14 cellular contexts compared by ENCODE assay signal in the genomic region with DNA sequence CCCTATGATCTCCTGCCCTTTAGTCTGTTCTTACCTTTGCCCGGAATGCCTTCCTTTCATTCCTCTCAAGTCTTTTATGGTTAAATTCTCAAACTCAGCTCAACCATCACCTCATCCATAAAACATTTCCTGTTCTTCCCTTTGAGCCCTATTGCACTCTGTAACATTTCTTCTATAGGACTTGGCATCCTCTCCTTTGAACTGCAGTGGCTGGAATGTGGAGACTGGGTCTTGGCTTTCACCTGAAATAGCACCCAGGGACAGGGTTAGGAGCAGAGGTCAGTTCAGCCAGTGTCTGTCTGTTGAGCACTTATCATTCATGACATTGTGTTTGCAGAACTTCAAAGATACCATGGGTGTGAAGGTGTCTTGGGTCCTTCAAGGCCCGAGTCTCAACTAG. TPM values are rescaled to one million over a fixed set of nuclear protein-coding genes. Genes with fewer than 3 reads are reported as not detected.
DNase-seq lines count a peak whose midpoint lies in the region; ATAC-seq, FAIRE-seq and TF ChIP-seq lines count a peak whose summit lies in the region.
"Had no signal": no experiment of that assay in that cellular context is flagged by ENCODE, and none has a peak within 500 bp of the region (broad histone marks: within the 10 kb centered on the region; RNA-seq: fewer than 3 reads in every experiment).

No MANE protein-coding gene starts in this region.

- no peak overlapping the region for H3K23ac ChIP-seq in H1 (ENCODE audit: insufficient read length)

- ATAC-seq in HepG2 = peak; percentile 68
- ATAC-seq in right lobe of liver = no peak
- ATAC-seq in PC-3 = peak; percentile 4

- TF ChIP-seq POLR2A in HepG2 (IDR thresholded peaks at IDR 0.05; ENCODE audit: insufficient read depth in 1 of 2, low read depth in 2 of 2, low read length in 2 of 2) = no peak
- TF ChIP-seq POLR2A in right lobe of liver (IDR thresholded peaks at IDR 0.05) = no peak
- no peak for TF ChIP-seq POLR2A in H1 (IDR thresholded peaks at IDR 0.05; ENCODE audit: control extremely low read depth in 1 of 2, low read depth in 2 of 2, low read length in 2 of 2)
- no peak for TF ChIP-seq POLR2A in spleen (IDR thresholded peaks at IDR 0.05)

- peaks cover 8% of the 10 kb centered on the region for H3K79me2 ChIP-seq in HepG2 (ENCODE audit: insufficient read depth, low read length)
- peaks cover 87% of the 10 kb centered on the region for H3K79me2 ChIP-seq in PC-3 (ENCODE audit: low read length)
- H3K79me2 ChIP-seq in H1 (ENCODE audit: control insufficient read depth in 1 of 2, insufficient read depth in 2 of 2, low read length in 2 of 2) = peaks cover 39 to 98% of the 10 kb centered on the region in 2 experiments

- no peak overlapping the region for H4K8ac ChIP-seq in H1 (ENCODE audit: extremely low read depth, insufficient read depth, low read length)

- no peak overlapping the region for H2BK20ac ChIP-seq in H1 (ENCODE audit: low read length)

- no peaks in the 10 kb centered on the region for H3K9me2 ChIP-seq in PC-3 (replicated peaks; ENCODE audit: low read length)

- H4K5ac ChIP-seq in H1 (ENCODE audit: insufficient read length, low read depth, low read length) = no peak overlapping the region

- CTCF ChIA-PET in HepG2 (lab: Yijun Ruan, JAX; ENCODE audit: low intra/inter-chr PET ratio, low total read pairs) (no interaction called here), PC-3 (lab: Charles Lee) (interaction anchor here (1.0 kb wide), 1 partner anchor 23 kb away, joined by 4 read pairs; no protein-coding TSS in a partner anchor), H1 (lab: Charles Lee; ENCODE audit: partially characterized antibody) (interaction anchor here (0.8 to 1.4 kb wide), 4 partner anchors 29 to 266 kb away, joined by 3 to 7 read pairs (median 4); no protein-coding TSS in a partner anchor), GM10248 (lab: Yijun Ruan, JAX) (interaction anchor here (1.0 to 3.3 kb wide), 4 partner anchors 7 to 39 kb away, joined by 3 to 17 read pairs (median 6); no protein-coding TSS in a partner anchor)

- in situ Hi-C loops in HepG2 (cut with HindIII; ENCODE audit: extremely low pct_ligation_motif_present, low pct_unique_long_range_greater_than_20kb) = no loop called here

- peak; percentile 48 for FAIRE-seq in HepG2 (lab: Jason Lieb, UNC)
- FAIRE-seq in H1 (lab: Jason Lieb, UNC) = no peak
- no peak for FAIRE-seq in urothelium cell line (lab: Jason Lieb, UNC)

- no peak overlapping the region for H3K4me3 ChIP-seq in HepG2 (replicated peaks in 1 of 3; ENCODE audit: insufficient read depth in 1 of 3, low read depth in 2 of 3, low read length in 3 of 3)
- no peak overlapping the region for H3K4me3 ChIP-seq in right lobe of liver
- no peak overlapping the region for H3K4me3 ChIP-seq in PC-3 (ENCODE audit: low read length)
- no peak overlapping the region for H3K4me3 ChIP-seq in H1 (ENCODE audit: extremely low read depth in 1 of 4, insufficient read depth in 2 of 4, low read depth in 3 of 4, low read length in 4 of 4)
- no peak overlapping the region for H3K4me3 ChIP-seq in spleen
- H3K4me3 ChIP-seq: HAP-1 had no signal

- H2AK5ac ChIP-seq in H1 (ENCODE audit: low read depth, low read length) = no peak overlapping the region

- no peak overlapping the region for H2BK5ac ChIP-seq in H1 (ENCODE audit: low read depth, low read length)

- no peak overlapping the region for H3K56ac ChIP-seq in H1 (replicated peaks; ENCODE audit: insufficient read length, low read depth, low read length)

- POLR2A ChIA-PET in HepG2 (lab: Yijun Ruan, JAX) = interaction anchor here (2.2 kb wide), 1 partner anchor 29 kb away, joined by 5 read pairs; no protein-coding TSS in a partner anchor
- POLR2A ChIA-PET in PC-3 (lab: Charles Lee; ENCODE audit: unreplicated experiment) = no interaction called here
- POLR2A ChIA-PET in H1 (lab: Charles Lee; ENCODE audit: partially characterized antibody) = interaction anchor here (0.8 to 6.1 kb wide), 8 partner anchors 21 to 89 kb away, joined by 3 to 56 read pairs (median 8); no protein-coding TSS in a partner anchor
- POLR2A ChIA-PET in GM10248 (lab: Yijun Ruan, JAX) = interaction anchor here (1.1 kb wide), 1 partner anchor 17 kb away, joined by 6 read pairs; no protein-coding TSS in a partner anchor

- no peak for TF ChIP-seq RAD21 in HepG2 (CRISPR knock-in tag; IDR thresholded peaks at IDR 0.05)
- TF ChIP-seq RAD21 in H1 (IDR thresholded peaks at IDR 0.05 in 1 of 2, conservative IDR thresholded peaks at IDR 0.05 in 1 of 2; ENCODE audit: low read depth in 2 of 2, low read length in 2 of 2) = no peak

- H4K20me1 ChIP-seq in HepG2 (ENCODE audit: insufficient read depth, low read length) (no peaks in the 10 kb centered on the region), PC-3 (ENCODE audit: low read length) (no peaks in the 10 kb centered on the region), H1 (replicated peaks in 1 of 2; ENCODE audit: control insufficient read depth in 1 of 2, insufficient read depth in 2 of 2, low read length in 2 of 2) (peaks cover 14 to 35% of the 10 kb centered on the region in 2 experiments)

- H3K27ac ChIP-seq in HepG2 (ENCODE audit: extremely low read length, insufficient read depth, low read length) (peak overlapping the region; percentile 11), right lobe of liver (no peak overlapping the region), PC-3 (ENCODE audit: low read length) (peak overlapping the region; percentile 96), H1 (ENCODE audit: low read depth, low read length) (no peak overlapping the region), spleen (peak overlapping the region in 1 of 8 donors; percentile 13)

- no peaks in the 10 kb centered on the region for H3K27me3 ChIP-seq in HepG2 (ENCODE audit: control insufficient read depth in 1 of 2, insufficient read depth in 2 of 2, low read length in 2 of 2)
- H3K27me3 ChIP-seq in right lobe of liver = no peaks in the 10 kb centered on the region
- H3K27me3 ChIP-seq in PC-3 (ENCODE audit: low read length) = no peaks in the 10 kb centered on the region
- H3K27me3 ChIP-seq in H1 (replicated peaks in 1 of 4; ENCODE audit: control insufficient read depth in 3 of 4, extremely low read depth in 1 of 4, insufficient read depth in 3 of 4, low read length in 3 of 4) = peaks cover 0 to 7% (median 0%) of the 10 kb centered on the region in 4 experiments; a peak in 2 of 7 replicates
- no peaks in the 10 kb centered on the region for H3K27me3 ChIP-seq in spleen (replicated peaks in 1 of 7)

- H3K18ac ChIP-seq in H1 (ENCODE audit: extremely low read depth, low read length) = no peak overlapping the region

- H3K79me1 ChIP-seq in H1 (ENCODE audit: low read depth, low read length) = peaks cover 18% of the 10 kb centered on the region

- H3K36me3 ChIP-seq in HepG2 (replicated peaks in 1 of 2; ENCODE audit: control insufficient read depth in 1 of 2, insufficient read depth in 2 of 2, low read length in 2 of 2) = no peaks in the 10 kb centered on the region
- no peaks in the 10 kb centered on the region for H3K36me3 ChIP-seq in right lobe of liver
- H3K36me3 ChIP-seq in PC-3 (ENCODE audit: low read depth, low read length) = no peaks in the 10 kb centered on the region
- no peaks in the 10 kb centered on the region for H3K36me3 ChIP-seq in H1 (ENCODE audit: control insufficient read depth in 2 of 4, insufficient read depth in 4 of 4, low read length in 3 of 4)
- H3K36me3 ChIP-seq in spleen = no peaks in the 10 kb centered on the region
- H3K36me3 ChIP-seq: HAP-1 had no signal

- no peak overlapping the region for H3K4ac ChIP-seq in H1 (replicated peaks; ENCODE audit: insufficient read length, low read depth, low read length)

- TF ChIP-seq CTCF in HepG2 (CRISPR knock-in tag; IDR thresholded peaks at IDR 0.05) = no peak
- TF ChIP-seq CTCF in right lobe of liver (IDR thresholded peaks at IDR 0.05) = no peak
- TF ChIP-seq CTCF in PC-3 (conservative IDR thresholded peaks at IDR 0.05; ENCODE audit: low read depth, low read length) = no peak
- no peak for TF ChIP-seq CTCF in H1 (IDR thresholded peaks at IDR 0.05; ENCODE audit: control extremely low read depth in 1 of 3, insufficient read depth in 1 of 3, low read depth in 1 of 3, low read length in 3 of 3)
- no peak for TF ChIP-seq CTCF in spleen (IDR thresholded peaks at IDR 0.05 in 8 of 11, conservative IDR thresholded peaks at IDR 0.05 in 3 of 11)
- TF ChIP-seq CTCF in GM10248 (IDR thresholded peaks at IDR 0.05; ENCODE audit: control extremely low read depth, extremely low read depth, low read depth, missing control alignments) = no peak

- intact Hi-C loops in HepG2 (cut with micrococcal nuclease; ENCODE audit: unreplicated experiment) = loop anchor here (5.0 to 10.0 kb wide), 2 partner anchors 64 to 207 kb away; no protein-coding TSS in a partner anchor
- intact Hi-C loops in right lobe of liver (cut with DNase I) = no loop called here
- intact Hi-C loops in PC-3 (cut with micrococcal nuclease) = loop anchor here (5.0 kb wide), 2 partner anchors 67 to 1008 kb away; partner anchors contain the start of gene HOXA9
- intact Hi-C loops in spleen (cut with DNase I; ENCODE audit: low total_unique reads) = no loop called here

- H3K23me2 ChIP-seq in H1 (ENCODE audit: low read depth, low read length) = peaks cover under 1% of the 10 kb centered on the region; the same call in 1 of the 2 replicates

- H3K4me2 ChIP-seq in HepG2 (ENCODE audit: low read depth, low read length) (peak overlapping the region; percentile 21; the same call in 1 of the 2 replicates), PC-3 (ENCODE audit: low read length) (peak overlapping the region; percentile 96), H1 (ENCODE audit: insufficient read depth in 1 of 2, low read depth in 2 of 2, low read length in 2 of 2) (peak overlapping the region in 1 of 2 experiments; percentile 56; a peak in 1 of 4 replicates)

- H2AFZ ChIP-seq in HepG2 (ENCODE audit: low read length) (no peak overlapping the region), PC-3 (ENCODE audit: low read length) (no peak overlapping the region), H1 (ENCODE audit: low read length) (no peak overlapping the region)

- H3K4me1 ChIP-seq in HepG2 (ENCODE audit: insufficient read depth, low read length) = peaks cover 57% of the 10 kb centered on the region
- H3K4me1 ChIP-seq in right lobe of liver = no peaks in the 10 kb centered on the region
- H3K4me1 ChIP-seq in PC-3 (ENCODE audit: insufficient read depth, low read length) = peaks cover 66% of the 10 kb centered on the region
- H3K4me1 ChIP-seq in H1 (replicated peaks in 1 of 4; ENCODE audit: control insufficient read depth in 3 of 4, insufficient read depth in 4 of 4, low read length in 3 of 4) = peaks cover 19 to 37% (median 29%) of the 10 kb centered on the region in 4 experiments
- H3K4me1 ChIP-seq in spleen = peaks cover 16 to 44% (median 39%) of the 10 kb centered on the region in 6 donors

- H3K9me3 ChIP-seq in HepG2 (ENCODE audit: low read length) (no peaks in the 10 kb centered on the region), right lobe of liver (no peaks in the 10 kb centered on the region), PC-3 (ENCODE audit: low read length) (no peaks in the 10 kb centered on the region), H1 (ENCODE audit: insufficient read depth in 2 of 2, low read depth in 1 of 2, low read length in 1 of 2) (no peaks in the 10 kb centered on the region), spleen (peaks cover 0 to 4% (median 0%) of the 10 kb centered on the region in 8 donors)

- H2BK12ac ChIP-seq in H1 (ENCODE audit: low read depth, low read length) = peak overlapping the region; percentile 60; the same call in 1 of the 2 replicates

- peaks cover 5% of the 10 kb centered on the region for H3F3A ChIP-seq in PC-3 (ENCODE audit: low read length, unreplicated experiment)

- H2BK120ac ChIP-seq in H1 (replicated peaks; ENCODE audit: low read depth, low read length) = no peak overlapping the region

- TF ChIP-seq EP300 in HepG2 (IDR thresholded peaks at IDR 0.05; ENCODE audit: low read depth in 2 of 2, low read length in 2 of 2) (no peak; a peak in 1 of 4 replicates), HepG2 (CRISPR knock-in tag; IDR thresholded peaks at IDR 0.05; ENCODE audit: borderline replicate concordance) (no peak), H1 (IDR thresholded peaks at IDR 0.05; ENCODE audit: borderline replicate concordance in 1 of 2, low read depth in 2 of 2, low read length in 2 of 2) (no peak)

- no peak overlapping the region for H2BK15ac ChIP-seq in H1 (ENCODE audit: low read length)

- H4K91ac ChIP-seq in H1 (replicated peaks; ENCODE audit: insufficient read length, low read length) = no peak overlapping the region

- H3K14ac ChIP-seq in H1 (ENCODE audit: insufficient read length) = no peak overlapping the region

- H3K9ac ChIP-seq in HepG2 (ENCODE audit: insufficient read depth, low read depth, low read length) = no peak overlapping the region
- no peak overlapping the region for H3K9ac ChIP-seq in PC-3 (ENCODE audit: low read length)
- no peak overlapping the region for H3K9ac ChIP-seq in H1 (replicated peaks in 1 of 4; ENCODE audit: extremely low read depth in 1 of 4, low read depth in 3 of 4, low read length in 3 of 4)

- no TSS peak for BruUV-seq in HepG2 (replicated peaks; lab: Mats Ljungman, UMichigan)
- BruUV-seq in PC-3 (replicated peaks; lab: Mats Ljungman, UMichigan) = no TSS peak

- 9% methylated on average over 2 of the region's 2 CpGs for WGBS in HepG2 (ENCODE audit: low lambda C conversion rate)
- 60% methylated on average over 2 of the region's 2 CpGs for WGBS in right lobe of liver (ENCODE audit: insufficient coverage, low coverage, low lambda C conversion rate, missing lambda C conversion rate)
- 86% methylated on average over 2 of the region's 2 CpGs; no CpG with 5 or more reads in 1 of the 2 experiments for WGBS in H1 (ENCODE audit: extremely low coverage in 1 of 2, insufficient coverage in 1 of 2, insufficient read length in 1 of 2, insufficient replicate concordance in 2 of 2, low coverage in 1 of 2, low lambda C conversion rate in 2 of 2, missing lambda C conversion rate in 1 of 2), 2 experiments
- 73 to 97% (median 83%) methylated on average over 2 of the region's 2 CpGs for WGBS in spleen, 5 donors

- DNase-seq in HepG2 (ENCODE audit: low spot score) (peak; percentile 70), right lobe of liver (no peak), PC-3 (peak; percentile 60), H1 (ENCODE audit: low read depth in 1 of 2, low spot score in 2 of 2) (no peak), urothelium cell line (ENCODE audit: low spot score) (peak; percentile 32), COLO668 (lab: John Stamatoyannopoulos, UW; ENCODE audit: unreplicated experiment) (no peak), spleen (no peak), GM10248 (ENCODE audit: extremely low spot score) (no peak)
- DNase-seq: activated CD4-positive, alpha-beta T cell treated with anti-CD3 and anti-CD28 coated beads, Interleukin-2, amount 10 ng/mL, durations not matched to agents 7 days and 5 days; activated naive CD4-positive, alpha-beta T cell; NCI-H2171 treated with DMSO at 0.1 percent for 48 hours; stimulated activated CD4-positive, alpha-beta T cell treated with anti-CD3 and anti-CD28 coated beads, Interleukin-1b, Interleukin-23, amount 100 ng/mL, for 48 hours; SW 1271 had no signal

RNA-seq across cellular contexts. Expression of gene NFE2L3, which starts 7.2 kb away (rescaled TPM):
- 8.8 and 19.4 TPM in 2 replicates for total RNA-seq in HepG2 (2016; rRNA removed; fragmentation: Illumina TruSeq; extraction: Trizol)
- 0.53 and 1.2 TPM in 2 replicates for total RNA-seq in HepG2 (2016; cell fraction: cytosol; rRNA removed; fragmentation: Illumina TruSeq; extraction: Trizol; ENCODE audit: low read depth)
- total RNA-seq in HepG2 (2016; cell fraction: insoluble cytoplasmic fraction; rRNA removed; fragmentation: Illumina TruSeq; extraction: Trizol) = 9.2 and 13.8 TPM in 2 replicates
- 2.0 and 3.5 TPM in 2 replicates for total RNA-seq in HepG2 (2016; cell fraction: membrane; rRNA removed; fragmentation: Illumina TruSeq; extraction: Trizol)
- 13.7 and 26.6 TPM in 2 replicates for total RNA-seq in HepG2 (2016; cell fraction: nucleus; rRNA removed; fragmentation: Illumina TruSeq; extraction: Trizol)
- 8.9 and 11.4 TPM in 2 replicates for polyA plus RNA-seq in HepG2 (2011; rRNA removed)
- 4.1 and 7.8 TPM in 2 replicates for polyA plus RNA-seq in HepG2 (2011; cell fraction: cytosol; rRNA removed)
- polyA plus RNA-seq in HepG2 (2011; cell fraction: nucleus; rRNA removed) = 1.6 and 2.1 TPM in 2 replicates
- polyA plus RNA-seq in HepG2 (2012) = 10.7 and 12.2 TPM in 2 replicates
- polyA plus RNA-seq in HepG2 (2016; cell fraction: cytosol; fragmentation: Illumina TruSeq; extraction: Trizol; ENCODE audit: low read depth) = 0.64 and 0.67 TPM in 2 replicates
- polyA plus RNA-seq in HepG2 (2016; cell fraction: insoluble cytoplasmic fraction; fragmentation: Illumina TruSeq; extraction: Trizol; ENCODE audit: low read depth) = 8.0 and 8.2 TPM in 2 replicates
- polyA plus RNA-seq in HepG2 (2016; cell fraction: membrane; fragmentation: Illumina TruSeq; extraction: Trizol; ENCODE audit: low read depth) = 1.1 and 1.3 TPM in 2 replicates
- 19.6 and 24.6 TPM in 2 replicates for polyA plus RNA-seq in HepG2 (2016; cell fraction: nucleus; fragmentation: Illumina TruSeq; extraction: Trizol; ENCODE audit: insufficient read depth, low read depth)
- polyA minus RNA-seq in HepG2 (2011; rRNA and poly(A)+ RNA removed; ENCODE audit: low replicate concordance) = 0.07 and 5.9 TPM in 2 replicates
- 7.8 and 8.8 TPM in 2 replicates for polyA minus RNA-seq in HepG2 (2011; cell fraction: cytosol; rRNA and poly(A)+ RNA removed)
- polyA minus RNA-seq in HepG2 (2011; cell fraction: nucleus; rRNA and poly(A)+ RNA removed) = 3.7 and 7.1 TPM in 2 replicates
- total RNA-seq in right lobe of liver = 1 to 10 TPM in 2 of 6 experiments, under 1 TPM in 4; 0.13 to 2.0 (median 0.54) TPM
- total RNA-seq in PC-3 (2014; rRNA removed) = 40.0 and 45.2 TPM in 2 replicates
- total RNA-seq in H1 (2021; fragmentation: NEBNext Ultra II Directional; extraction: Animal tissue kit (Norgen Biotek cat#: 25700)) = 62.6 and 64.9 TPM in 2 replicates
- 27.6 and 76.5 TPM in 2 replicates for polyA plus RNA-seq in H1 (2011; rRNA removed)
- polyA plus RNA-seq in H1 (2011; cell fraction: cytosol; rRNA removed) = 39.6 TPM
- polyA plus RNA-seq in H1 (2011; cell fraction: nucleus; rRNA removed) = 19.2 TPM
- polyA plus RNA-seq in H1 (2012, experiment 1 of 2) = 35.5 to 56.0 TPM (median 45.7 TPM) in 4 replicates
- polyA plus RNA-seq in H1 (2012, experiment 2 of 2) = 14.2 TPM
- 169 TPM for polyA plus RNA-seq in H1 (2013, experiment 1 of 2)
- polyA plus RNA-seq in H1 (2013, experiment 2 of 2) = 181 TPM
- polyA minus RNA-seq in H1 (2011; rRNA and poly(A)+ RNA removed) = 35.9 and 101 TPM in 2 replicates
- 22.8 TPM for polyA minus RNA-seq in H1 (2011; cell fraction: cytosol; rRNA and poly(A)+ RNA removed)
- 35.1 TPM for polyA minus RNA-seq in H1 (2011; cell fraction: nucleus; rRNA and poly(A)+ RNA removed)
- total RNA-seq in spleen = 10 to 100 TPM in 4 of 7 donors, 1 to 10 TPM in 3; 6.2 to 12.7 (median 10.1) TPM
- polyA plus RNA-seq in spleen = 1 to 10 TPM; 4.9 to 6.5 (median 5.9) TPM

RNA-seq across cellular contexts. Expression of gene HNRNPA2B1, which starts 41.3 kb away (rescaled TPM):
- total RNA-seq in HepG2 (2016; rRNA removed; fragmentation: Illumina TruSeq; extraction: Trizol) (412 and 636 TPM in 2 replicates), right lobe of liver (100 to 1,000 TPM in 4 of 6 experiments, 10 to 100 TPM in 2; 93.5 to 252 (median 165) TPM), PC-3 (2014; rRNA removed) (304 and 457 TPM in 2 replicates), spleen (100 to 1,000 TPM; 267 to 549 (median 418) TPM)
- 31.5 and 36.0 TPM in 2 replicates for total RNA-seq in HepG2 (2016; cell fraction: cytosol; rRNA removed; fragmentation: Illumina TruSeq; extraction: Trizol; ENCODE audit: low read depth)
- total RNA-seq in HepG2 (2016; cell fraction: insoluble cytoplasmic fraction; rRNA removed; fragmentation: Illumina TruSeq; extraction: Trizol) = 434 and 632 TPM in 2 replicates
- 69.3 and 71.5 TPM in 2 replicates for total RNA-seq in HepG2 (2016; cell fraction: membrane; rRNA removed; fragmentation: Illumina TruSeq; extraction: Trizol)
- 305 and 307 TPM in 2 replicates for total RNA-seq in HepG2 (2016; cell fraction: nucleus; rRNA removed; fragmentation: Illumina TruSeq; extraction: Trizol)
- polyA plus RNA-seq in HepG2 (2011; rRNA removed) (144 and 193 TPM in 2 replicates), H1 (2011; rRNA removed) (194 and 276 TPM in 2 replicates), spleen (100 to 1,000 TPM; 509 to 690 (median 538) TPM)
- 105 and 119 TPM in 2 replicates for polyA plus RNA-seq in HepG2 (2011; cell fraction: cytosol; rRNA removed)
- polyA plus RNA-seq in HepG2 (2011; cell fraction: nucleus; rRNA removed) = 173 and 254 TPM in 2 replicates
- polyA plus RNA-seq in HepG2 (2012) = 348 and 727 TPM in 2 replicates
- 50.3 and 54.5 TPM in 2 replicates for polyA plus RNA-seq in HepG2 (2016; cell fraction: cytosol; fragmentation: Illumina TruSeq; extraction: Trizol; ENCODE audit: low read depth)
- 1,958 and 2,163 TPM in 2 replicates for polyA plus RNA-seq in HepG2 (2016; cell fraction: insoluble cytoplasmic fraction; fragmentation: Illumina TruSeq; extraction: Trizol; ENCODE audit: low read depth)
- polyA plus RNA-seq in HepG2 (2016; cell fraction: membrane; fragmentation: Illumina TruSeq; extraction: Trizol; ENCODE audit: low read depth) = 95.2 and 104 TPM in 2 replicates
- 1,155 and 1,186 TPM in 2 replicates for polyA plus RNA-seq in HepG2 (2016; cell fraction: nucleus; fragmentation: Illumina TruSeq; extraction: Trizol; ENCODE audit: insufficient read depth, low read depth)
- 47.8 and 128 TPM in 2 replicates for polyA minus RNA-seq in HepG2 (2011; rRNA and poly(A)+ RNA removed; ENCODE audit: low replicate concordance)
- 103 and 153 TPM in 2 replicates for polyA minus RNA-seq in HepG2 (2011; cell fraction: cytosol; rRNA and poly(A)+ RNA removed)
- polyA minus RNA-seq in HepG2 (2011; cell fraction: nucleus; rRNA and poly(A)+ RNA removed) = 372 and 389 TPM in 2 replicates
- 1,232 and 1,255 TPM in 2 replicates for total RNA-seq in H1 (2021; fragmentation: NEBNext Ultra II Directional; extraction: Animal tissue kit (Norgen Biotek cat#: 25700))
- polyA plus RNA-seq in H1 (2011; cell fraction: cytosol; rRNA removed) = 827 TPM
- 197 TPM for polyA plus RNA-seq in H1 (2011; cell fraction: nucleus; rRNA removed)
- 1,566 to 1,828 TPM (median 1,703 TPM) in 4 replicates for polyA plus RNA-seq in H1 (2012, experiment 1 of 2)
- polyA plus RNA-seq in H1 (2012, experiment 2 of 2) = 307 TPM
- polyA plus RNA-seq in H1 (2013, experiment 1 of 2) = 749 TPM
- polyA plus RNA-seq in H1 (2013, experiment 2 of 2) = 693 TPM
- polyA minus RNA-seq in H1 (2011; rRNA and poly(A)+ RNA removed) = 157 and 166 TPM in 2 replicates
- 245 TPM for polyA minus RNA-seq in H1 (2011; cell fraction: cytosol; rRNA and poly(A)+ RNA removed)
- polyA minus RNA-seq in H1 (2011; cell fraction: nucleus; rRNA and poly(A)+ RNA removed) = 224 TPM

RNA-seq across cellular contexts. Expression of gene CBX3, which starts 42.3 kb away (rescaled TPM):
- total RNA-seq in HepG2 (2016; rRNA removed; fragmentation: Illumina TruSeq; extraction: Trizol) = 249 and 355 TPM in 2 replicates
- 79.1 and 86.5 TPM in 2 replicates for total RNA-seq in HepG2 (2016; cell fraction: cytosol; rRNA removed; fragmentation: Illumina TruSeq; extraction: Trizol; ENCODE audit: low read depth)
- total RNA-seq in HepG2 (2016; cell fraction: insoluble cytoplasmic fraction; rRNA removed; fragmentation: Illumina TruSeq; extraction: Trizol) = 257 and 354 TPM in 2 replicates
- 129 and 141 TPM in 2 replicates for total RNA-seq in HepG2 (2016; cell fraction: membrane; rRNA removed; fragmentation: Illumina TruSeq; extraction: Trizol)
- 151 and 169 TPM in 2 replicates for total RNA-seq in HepG2 (2016; cell fraction: nucleus; rRNA removed; fragmentation: Illumina TruSeq; extraction: Trizol)
- polyA plus RNA-seq in HepG2 (2011; rRNA removed) = 36.3 and 53.9 TPM in 2 replicates
- polyA plus RNA-seq in HepG2 (2011; cell fraction: cytosol; rRNA removed) = 17.4 and 18.2 TPM in 2 replicates
- 60.4 and 70.5 TPM in 2 replicates for polyA plus RNA-seq in HepG2 (2011; cell fraction: nucleus; rRNA removed)
- 123 and 165 TPM in 2 replicates for polyA plus RNA-seq in HepG2 (2012)
- 76.0 and 83.8 TPM in 2 replicates for polyA plus RNA-seq in HepG2 (2016; cell fraction: cytosol; fragmentation: Illumina TruSeq; extraction: Trizol; ENCODE audit: low read depth)
- polyA plus RNA-seq in HepG2 (2016; cell fraction: insoluble cytoplasmic fraction; fragmentation: Illumina TruSeq; extraction: Trizol; ENCODE audit: low read depth) = 424 and 453 TPM in 2 replicates
- polyA plus RNA-seq in HepG2 (2016; cell fraction: membrane; fragmentation: Illumina TruSeq; extraction: Trizol; ENCODE audit: low read depth) = 117 TPM in 2 replicates
- polyA plus RNA-seq in HepG2 (2016; cell fraction: nucleus; fragmentation: Illumina TruSeq; extraction: Trizol; ENCODE audit: insufficient read depth, low read depth) = 228 and 229 TPM in 2 replicates
- polyA minus RNA-seq in HepG2 (2011; rRNA and poly(A)+ RNA removed; ENCODE audit: low replicate concordance) = 10.5 and 24.1 TPM in 2 replicates
- polyA minus RNA-seq in HepG2 (2011; cell fraction: cytosol; rRNA and poly(A)+ RNA removed) = 15.5 and 20.0 TPM in 2 replicates
- polyA minus RNA-seq in HepG2 (2011; cell fraction: nucleus; rRNA and poly(A)+ RNA removed) = 110 and 122 TPM in 2 replicates
- total RNA-seq in right lobe of liver = 10 to 100 TPM; 26.4 to 42.1 (median 40.5) TPM
- total RNA-seq in PC-3 (2014; rRNA removed) = 126 and 132 TPM in 2 replicates
- total RNA-seq in H1 (2021; fragmentation: NEBNext Ultra II Directional; extraction: Animal tissue kit (Norgen Biotek cat#: 25700)) = 252 and 258 TPM in 2 replicates
- 48.7 and 71.3 TPM in 2 replicates for polyA plus RNA-seq in H1 (2011; rRNA removed)
- 108 TPM for polyA plus RNA-seq in H1 (2011; cell fraction: cytosol; rRNA removed)
- 30.8 TPM for polyA plus RNA-seq in H1 (2011; cell fraction: nucleus; rRNA removed)
- polyA plus RNA-seq in H1 (2012, experiment 1 of 2) = 126 to 242 TPM (median 134 TPM) in 4 replicates
- polyA plus RNA-seq in H1 (2012, experiment 2 of 2) = 21.1 TPM
- 208 TPM for polyA plus RNA-seq in H1 (2013, experiment 1 of 2)
- polyA plus RNA-seq in H1 (2013, experiment 2 of 2) = 214 TPM
- polyA minus RNA-seq in H1 (2011; rRNA and poly(A)+ RNA removed) = 30.5 and 38.3 TPM in 2 replicates
- polyA minus RNA-seq in H1 (2011; cell fraction: cytosol; rRNA and poly(A)+ RNA removed) = 47.8 TPM
- polyA minus RNA-seq in H1 (2011; cell fraction: nucleus; rRNA and poly(A)+ RNA removed) = 130 TPM
- total RNA-seq in spleen = 100 to 1,000 TPM in 3 of 7 donors, 10 to 100 TPM in 4; 87.3 to 114 (median 95.4) TPM
- 100 to 1,000 TPM; 125 to 146 (median 133) TPM for polyA plus RNA-seq in spleen

Comparison
In these comparisons a context has a peak if more than half of its experiments do, and no peak if none do; other contexts are left out.
1. ATAC-seq: peak in HepG2 (single experiment) and PC-3 (single experiment); none in right lobe of liver (0 of 4).
2. DNase-seq: peak in HepG2 (single experiment), PC-3 (single experiment) and urothelium cell line (single experiment); none in right lobe of liver (0 of 3), H1 (0 of 2), COLO668 (single experiment), spleen (single experiment) and GM10248 (single experiment).
3. H3K27ac ChIP-seq: peak in HepG2 (single experiment) and PC-3 (single experiment); none in right lobe of liver (0 of 3) and H1 (single experiment).
4. intact Hi-C loops: an anchor here in HepG2 (5.0 to 10.0 kb wide) and PC-3 (5.0 kb wide); none called in right lobe of liver and spleen.
5. Of the 41 proteins assayed by ChIP-seq in both HepG2 and H1: peak only in HepG2: RXRA; only in H1: none; in both: none; in neither: 40.